In genomic region chrX:143648705-143649104, GRCh38 we compare ENCODE assay signal across 10 cellular contexts. TPM values are rescaled to one million over a fixed set of nuclear protein-coding genes. Genes with fewer than 3 reads are reported as not detected.
DNase-seq lines count a peak whose midpoint lies in the region; ATAC-seq and TF ChIP-seq lines count a peak whose summit lies in the region.
"Had no signal": no experiment of that assay in that cellular context is flagged by ENCODE, and none has a peak within 500 bp of the region (broad histone marks: within the 10 kb centered on the region; RNA-seq: fewer than 3 reads in every experiment).

No MANE protein-coding gene starts in this region.

- no peak overlapping the region for H3K4me2 ChIP-seq in trophoblast cell (ENCODE audit: low read length)

- no peaks in the 10 kb centered on the region for H3K27me3 ChIP-seq in trophoblast cell (ENCODE audit: insufficient read depth, low read length)
- H3K27me3 ChIP-seq in CD4-positive, alpha-beta T cell (ENCODE audit: control insufficient read depth, insufficient read depth, low read length), result no peaks in the 10 kb centered on the region

- H3K9me3 ChIP-seq in trophoblast cell (ENCODE audit: insufficient read depth, low read depth, low read length), result no peaks in the 10 kb centered on the region
- H3K9me3 ChIP-seq in CD4-positive, alpha-beta T cell (ENCODE audit: control insufficient read depth, low read length), result no peaks in the 10 kb centered on the region

- H2AFZ ChIP-seq in trophoblast cell (ENCODE audit: insufficient read depth, low read length, poor library complexity), result no peak overlapping the region

- ATAC-seq in GM18870 (IDR thresholded peaks at IDR 0.05; ENCODE audit: unreplicated experiment) (peak; percentile 55), GM21367 (IDR thresholded peaks at IDR 0.05; ENCODE audit: unreplicated experiment) (no peak)
- no peak for ATAC-seq in CD4-positive, alpha-beta T cell (ENCODE audit: poor library complexity)

- CTCF ChIA-PET in CD4-positive, alpha-beta T cell (lab: Charles Lee), result no interaction called here

- H2BK120ac ChIP-seq in trophoblast cell (ENCODE audit: insufficient read depth, low read length, poor library complexity), result no peak overlapping the region

- H3K4me1 Mint-ChIP-seq in CD4-positive, alpha-beta T cell (ENCODE audit: low read depth), result no peaks in the 10 kb centered on the region
- H3K4me1 Mint-ChIP-seq: memory B cell had no signal

- no peak overlapping the region for H4K91ac ChIP-seq in trophoblast cell (ENCODE audit: low read depth, low read length)

- no peak overlapping the region for H3K18ac ChIP-seq in trophoblast cell (ENCODE audit: low read length)

- intact Hi-C loops in CD4-positive, alpha-beta T cell (cut with DNase I, micrococcal nuclease), result no loop called here

- no peak overlapping the region for H2BK5ac ChIP-seq in trophoblast cell (ENCODE audit: low read depth, low read length, poor library complexity)

- no peak overlapping the region for H3K23ac ChIP-seq in trophoblast cell (ENCODE audit: low read length)

- POLR2A ChIA-PET in CD4-positive, alpha-beta T cell (lab: Charles Lee), result no interaction called here

- no CpG with 5 or more reads among the region's 2 CpGs for WGBS in trophoblast cell (ENCODE audit: extremely low coverage, insufficient coverage, insufficient read length)

- H3K9ac ChIP-seq in trophoblast cell (ENCODE audit: low read length), result no peak overlapping the region

- H3K9me3 Mint-ChIP-seq in CD4-positive, alpha-beta T cell, result no peaks in the 10 kb centered on the region
- H3K9me3 Mint-ChIP-seq: memory B cell had no signal

- DNase-seq in LHCN-M2 (ENCODE audit: low read depth) (peak; percentile 39), SKM-1 (lab: John Stamatoyannopoulos, UW; ENCODE audit: unreplicated experiment) (peak; percentile 47), trophoblast cell (peak; percentile 14 to 67), substantia nigra (lab: John Stamatoyannopoulos, UW) (no peak)
- no peak for DNase-seq in CD4-positive, alpha-beta T cell
- DNase-seq: activated T-cell treated with anti-CD3 and anti-CD28 coated beads, Interleukin-2, amount 50 U/mL, for 48 hours; stimulated activated CD4-positive, alpha-beta T cell treated with anti-CD3 and anti-CD28 coated beads, Interleukin-2, amount 100 ng/mL, for 48 hours had no signal

- H3K14ac ChIP-seq in trophoblast cell (ENCODE audit: low read length), result no peak overlapping the region

- no peaks in the 10 kb centered on the region for H3K4me1 ChIP-seq in trophoblast cell (ENCODE audit: control insufficient read depth in 1 of 2, insufficient read depth in 2 of 2, low read length in 2 of 2)

- H3K36me3 ChIP-seq in trophoblast cell (ENCODE audit: control insufficient read depth in 1 of 2, insufficient read depth in 2 of 2, low read length in 2 of 2), result no peaks in the 10 kb centered on the region

- H2AK5ac ChIP-seq in trophoblast cell (ENCODE audit: low read length), result no peak overlapping the region

- H3K27ac Mint-ChIP-seq in CD4-positive, alpha-beta T cell, result no peak overlapping the region
- H3K27ac Mint-ChIP-seq: memory B cell had no signal

- no peak overlapping the region for H2BK12ac ChIP-seq in trophoblast cell (ENCODE audit: low read length)

- no peaks in the 10 kb centered on the region for H3K79me2 ChIP-seq in trophoblast cell (ENCODE audit: control insufficient read depth, insufficient read depth, low read length, poor library complexity)

- H3K79me1 ChIP-seq in trophoblast cell (ENCODE audit: low read length), result no peaks in the 10 kb centered on the region

- H3K4me3 ChIP-seq in trophoblast cell (ENCODE audit: low read depth, low read length), result no peak overlapping the region

- H3K27ac ChIP-seq in trophoblast cell (ENCODE audit: low read depth, low read length), result no peak overlapping the region
- H3K27ac ChIP-seq in CD4-positive, alpha-beta T cell (ENCODE audit: low read depth, low read length), result no peak overlapping the region
- no peak overlapping the region for H3K27ac ChIP-seq in substantia nigra (ENCODE audit: low read depth, low read length, poor library complexity, severe bottlenecking)

- no peak overlapping the region for H4K8ac ChIP-seq in trophoblast cell (ENCODE audit: low read depth, low read length)

- no peak overlapping the region for H3K4ac ChIP-seq in trophoblast cell (ENCODE audit: low read depth, low read length)

- H3K36me3 Mint-ChIP-seq in CD4-positive, alpha-beta T cell (ENCODE audit: low read depth), result no peaks in the 10 kb centered on the region
- H3K36me3 Mint-ChIP-seq: memory B cell had no signal

- H3K27me3 Mint-ChIP-seq in CD4-positive, alpha-beta T cell, result no peaks in the 10 kb centered on the region
- H3K27me3 Mint-ChIP-seq: memory B cell had no signal

- H3K4me3 Mint-ChIP-seq in CD4-positive, alpha-beta T cell, result no peak overlapping the region
- H3K4me3 Mint-ChIP-seq: memory B cell had no signal

- no peak overlapping the region for H4K12ac ChIP-seq in trophoblast cell (ENCODE audit: low read depth, low read length)

- TF ChIP-seq CTCF in CD4-positive, alpha-beta T cell (IDR thresholded peaks at IDR 0.05), result no peak

RNA-seq across cellular contexts. Expression of gene SLITRK4, which starts 12.8 kb away (rescaled TPM):
- total RNA-seq in LHCN-M2 (2014; rRNA removed), result 3.0 and 5.6 TPM in 2 replicates
- polyA plus RNA-seq in LHCN-M2 (2012), result 3.1 TPM
- 0.56 and 0.63 TPM in 2 replicates for polyA plus RNA-seq in trophoblast cell (2013)
- under 1 TPM in 1 of 2 experiments, not detected in 1; 0.06 TPM for total RNA-seq in CD4-positive, alpha-beta T cell

Comparison
In these comparisons a context has a peak if more than half of its experiments do, and no peak if none do; other contexts are left out.
1. DNase-seq: peak in LHCN-M2 (single experiment), SKM-1 (single experiment) and trophoblast cell (2 of 2); none in CD4-positive, alpha-beta T cell (0 of 10) and substantia nigra (0 of 49).